In genomic region chr1:27574871-27575831, GRCh38 we compare ENCODE assay signal across 7 cellular contexts. TPM values are rescaled to one million over a fixed set of nuclear protein-coding genes. Genes with fewer than 3 reads are reported as not detected.
A peak's percentile ranks its signal among the peaks of the same experiment; 100 is the strongest.
DNase-seq lines count a peak whose midpoint lies in the region; ATAC-seq and TF ChIP-seq lines count a peak whose summit lies in the region.

No MANE protein-coding gene starts in this region.

- peak overlapping the region in 1 of 2 experiments; percentile 31; a peak in 1 of 4 replicates for H3K4me3 ChIP-seq in SK-N-SH (ENCODE audit: low read depth in 2 of 2, low read length in 1 of 2)

- ATAC-seq in foreskin keratinocyte (peak; percentile 65), GM21786 (IDR thresholded peaks at IDR 0.05; ENCODE audit: unreplicated experiment) (no peak)

- H3F3A ChIP-seq in SK-N-SH (replicated peaks; ENCODE audit: insufficient read depth) = peaks cover 6% of the 10 kb centered on the region

- no peak overlapping the region for H3K9ac ChIP-seq in SK-N-SH

- 32% methylated on average over 23 of the region's 83 CpGs for WGBS in SK-N-SH (ENCODE audit: low lambda C conversion rate)

- peak overlapping the region in 1 of 2 experiments; percentile 50; a peak in 1 of 4 replicates for H3K27ac ChIP-seq in SK-N-SH (ENCODE audit: low read depth in 2 of 2, low read length in 1 of 2)
- H3K27ac ChIP-seq in foreskin keratinocyte = no peak overlapping the region

- peaks cover 78% of the 10 kb centered on the region; the same call in 1 of the 2 replicates for H3K79me2 ChIP-seq in SK-N-SH (ENCODE audit: insufficient read depth)

- CTCF ChIA-PET in SK-N-SH (lab: Yijun Ruan, JAX) = interaction anchor here (0.8 to 24.8 kb wide), 4 partner anchors 9 to 28 kb away, joined by 4 to 603 read pairs (median 68); partner anchors contain the start of gene AHDC1

- no peaks in the 10 kb centered on the region for H3K36me3 ChIP-seq in SK-N-SH (replicated peaks in 1 of 2; ENCODE audit: control insufficient read depth in 1 of 2, insufficient read depth in 2 of 2, low read length in 1 of 2)

- peaks cover 60% of the 10 kb centered on the region for H4K20me1 ChIP-seq in SK-N-SH (ENCODE audit: insufficient read depth)

- H2AFZ ChIP-seq in SK-N-SH (ENCODE audit: low read depth) = no peak overlapping the region

- POLR2A ChIA-PET in SK-N-SH (lab: Yijun Ruan, JAX) = no interaction called here

- no peak for TF ChIP-seq RAD21 in SK-N-SH (IDR thresholded peaks at IDR 0.05; ENCODE audit: low read length)

- 0 out of 4 replicates have a peak, but pooled peaks of 1 of the 2 experiments have one; percentile 19 for TF ChIP-seq EP300 in SK-N-SH (IDR thresholded peaks at IDR 0.05; ENCODE audit: borderline replicate concordance in 1 of 2, low read depth in 1 of 2, low read length in 1 of 2)

- no peaks in the 10 kb centered on the region for H3K9me2 ChIP-seq in SK-N-SH

- H3K4me2 ChIP-seq in SK-N-SH = peak overlapping the region; percentile 70; the same call in 1 of the 2 replicates

- H3K27me3 ChIP-seq in SK-N-SH (ENCODE audit: insufficient read depth) (no peaks in the 10 kb centered on the region), foreskin keratinocyte (no peaks in the 10 kb centered on the region)

- peak; percentile 56 for DNase-seq in HT1080 (ENCODE audit: low read depth)
- peak; percentile 72 for DNase-seq in SK-N-SH
- peak; percentile 47 to 66 for DNase-seq in foreskin keratinocyte
- peak; percentile 31 for DNase-seq in non-pigmented ciliary epithelial cell (ENCODE audit: low read depth)
- no peak for DNase-seq in GM19238 (ENCODE audit: insufficient read length, low spot score)
- DNase-seq in activated CD4-positive, alpha-beta T cell treated with anti-CD3 and anti-CD28 coated beads, Interleukin-2, amount 50 U/mL, for 4 hours = no peak

- no peaks in the 10 kb centered on the region for H3K9me3 ChIP-seq in SK-N-SH

- TF ChIP-seq CTCF in SK-N-SH (IDR thresholded peaks at IDR 0.05) (peak; percentile 55), foreskin keratinocyte (conservative IDR thresholded peaks at IDR 0.05) (peak; percentile 52)

- peaks cover 50 to 57% of the 10 kb centered on the region in 2 experiments; a peak in 3 of 4 replicates for H3K4me1 ChIP-seq in SK-N-SH (ENCODE audit: control insufficient read depth in 1 of 2, insufficient read depth in 2 of 2, low read depth in 1 of 2, low read length in 1 of 2)
- peaks cover 10% of the 10 kb centered on the region for H3K4me1 ChIP-seq in foreskin keratinocyte

TF ChIP-seq in SK-N-SH, 30 proteins besides CTCF, POLR2A, EP300 and RAD21:
- TF ChIP-seq SIN3A (IDR thresholded peaks at IDR 0.05; ENCODE audit: borderline replicate concordance, low read depth, low read length) (no peak; the same call in 1 of the 2 replicates), NRF1 (IDR thresholded peaks at IDR 0.05; ENCODE audit: low read depth, low read length) (peak; percentile 33; the same call in 1 of the 2 replicates), EZH2phosphoT487 (IDR thresholded peaks at IDR 0.05; ENCODE audit: borderline replicate concordance, low read depth) (no peak), TCF12 (IDR thresholded peaks at IDR 0.05) (peak; percentile 51; the same call in 1 of the 2 replicates), PBX3 (IDR thresholded peaks at IDR 0.05) (peak; percentile 50), USF1 (IDR thresholded peaks at IDR 0.05; ENCODE audit: borderline replicate concordance, low read depth) (no peak), FOXJ3 (CRISPR knock-in tag; IDR thresholded peaks at IDR 0.05) (no peak), MXI1 (IDR thresholded peaks at IDR 0.05; ENCODE audit: low read depth, low read length) (no peak), JUND (IDR thresholded peaks at IDR 0.05) (no peak), MAX (IDR thresholded peaks at IDR 0.05; ENCODE audit: low read depth) (peak; percentile 78), FOSL2 (IDR thresholded peaks at IDR 0.05; ENCODE audit: borderline replicate concordance, low read depth) (peak; percentile 54; the same call in 1 of the 2 replicates), TEAD4 (IDR thresholded peaks at IDR 0.05; ENCODE audit: borderline replicate concordance, insufficient read depth) (peak; percentile 53; the same call in 1 of the 2 replicates)

RNA-seq across cellular contexts. Expression of gene AHDC1, which starts 28.8 kb away (rescaled TPM):
- 9.4 and 10.3 TPM in 2 replicates for total RNA-seq in HT1080 (2014; rRNA removed; shearing (Covaris generic))
- polyA plus RNA-seq in HT1080 (2015; cell fraction: cytosol; rRNA removed) = 10.2 and 11.5 TPM in 2 replicates
- polyA plus RNA-seq in HT1080 (2015; cell fraction: nucleus; rRNA removed) = 17.6 and 24.6 TPM in 2 replicates
- polyA plus RNA-seq in SK-N-SH (2012; rRNA removed) = 3.1 and 8.5 TPM in 2 replicates
- 3.2 and 4.4 TPM in 2 replicates for polyA plus RNA-seq in SK-N-SH (2012; cell fraction: cytosol; rRNA removed)
- 19.2 and 28.1 TPM in 2 replicates for polyA plus RNA-seq in SK-N-SH (2012; cell fraction: nucleus; rRNA removed)
- total RNA-seq in foreskin keratinocyte = 12.1 and 14.8 TPM in 2 replicates
- 4.0 and 5.4 TPM in 2 replicates for polyA plus RNA-seq in foreskin keratinocyte

RNA-seq across cellular contexts. Expression of gene FGR, which starts 59.8 kb away (rescaled TPM):
- not detected in 2 replicates for total RNA-seq in HT1080 (2014; rRNA removed; shearing (Covaris generic))
- not detected in 2 replicates for polyA plus RNA-seq in HT1080 (2015; cell fraction: cytosol; rRNA removed)
- not detected in 2 replicates for polyA plus RNA-seq in HT1080 (2015; cell fraction: nucleus; rRNA removed)
- polyA plus RNA-seq in SK-N-SH (2012; rRNA removed) (not detected in 2 replicates), foreskin keratinocyte (0.02 TPM in 1 of 2 replicates, not detected in the other)
- polyA plus RNA-seq in SK-N-SH (2012; cell fraction: cytosol; rRNA removed) = not detected in 2 replicates
- polyA plus RNA-seq in SK-N-SH (2012; cell fraction: nucleus; rRNA removed) = 0.01 TPM in 1 of 2 replicates, not detected in the other
- total RNA-seq in foreskin keratinocyte = not detected in 2 replicates

Comparison
In these comparisons a context has a peak if more than half of its experiments do, and no peak if none do; other contexts are left out.
1. DNase-seq: peak in HT1080 (single experiment), SK-N-SH (single experiment), foreskin keratinocyte (2 of 2) and non-pigmented ciliary epithelial cell (single experiment); none in GM19238 (single experiment) and activated CD4-positive, alpha-beta T cell treated with anti-CD3 and anti-CD28 coated beads, Interleukin-2, amount 50 U/mL, for 4 hours (0 of 2).